Comparison of ENCODE assay signal across 9 cellular contexts in genomic region chr4:48963042-48963679, GRCh38. TPM values are rescaled to one million over a fixed set of nuclear protein-coding genes. Genes with fewer than 3 reads are reported as not detected.
DNase-seq lines count a peak whose midpoint lies in the region; ATAC-seq and TF ChIP-seq lines count a peak whose summit lies in the region.
"Had no signal": no experiment of that assay in that cellular context is flagged by ENCODE, and none has a peak within 500 bp of the region (broad histone marks: within the 10 kb centered on the region; RNA-seq: fewer than 3 reads in every experiment).

No MANE protein-coding gene starts in this region.

- no peaks in the 10 kb centered on the region for H3K36me3 ChIP-seq in lower lobe of right lung

- H3K4me1 ChIP-seq in lower lobe of right lung = no peaks in the 10 kb centered on the region

- H3K4me1 Mint-ChIP-seq in activated CD4-positive, alpha-beta T cell treated with anti-CD3 and anti-CD28 coated beads, Interleukin-2, amount 10 ng/mL, durations not matched to agents 7 days and 5 days = peaks cover 4% of the 10 kb centered on the region

- peak; percentile 68 for DNase-seq in COLO668 (lab: John Stamatoyannopoulos, UW; ENCODE audit: unreplicated experiment)
- peak; percentile 77 for DNase-seq in NCI-H748 (lab: John Stamatoyannopoulos, UW; ENCODE audit: unreplicated experiment)
- DNase-seq in activated CD4-positive, alpha-beta T cell treated with anti-CD3 and anti-CD28 coated beads, Interleukin-2, amount 10 ng/mL, durations not matched to agents 7 days and 5 days = peak; percentile 88
- peak; percentile 94 for DNase-seq in dermis blood vessel endothelial cell
- DNase-seq in lower lobe of right lung = peak; percentile 63
- DNase-seq in stimulated activated CD8-positive, alpha-beta memory T cell treated with anti-CD3 and anti-CD28 coated beads, Interleukin-15, amount 100 ng/mL, for 1 hour (ENCODE audit: low read depth) = peak; percentile 59

- no peak overlapping the region for H3K4me3 ChIP-seq in lower lobe of right lung

- no peaks in the 10 kb centered on the region for H3K27me3 Mint-ChIP-seq in activated CD4-positive, alpha-beta T cell treated with anti-CD3 and anti-CD28 coated beads, Interleukin-2, amount 10 ng/mL, durations not matched to agents 7 days and 5 days

- H3K27me3 ChIP-seq in lower lobe of right lung (ENCODE audit: low read depth) = no peaks in the 10 kb centered on the region

- CTCF ChIA-PET in activated CD4-positive, alpha-beta T cell treated with anti-CD3 and anti-CD28 coated beads, Interleukin-2, amount 10 ng/mL, durations not matched to agents 7 days and 5 days (lab: Charles Lee) = interaction anchor here (0.5 kb wide), 1 partner anchor 578 kb away, joined by 5 read pairs; no protein-coding TSS in a partner anchor

- intact Hi-C loops in lower lobe of right lung (cut with DNase I) = no loop called here

- no peak overlapping the region for H3K4me3 Mint-ChIP-seq in activated CD4-positive, alpha-beta T cell treated with anti-CD3 and anti-CD28 coated beads, Interleukin-2, amount 10 ng/mL, durations not matched to agents 7 days and 5 days

- no peak overlapping the region for H3K27ac ChIP-seq in lower lobe of right lung

- H3K9me3 ChIP-seq in lower lobe of right lung = no peaks in the 10 kb centered on the region

- peak; percentile 92 for TF ChIP-seq CTCF in lower lobe of right lung (IDR thresholded peaks at IDR 0.05)

- no peaks in the 10 kb centered on the region for H3K9me3 Mint-ChIP-seq in activated CD4-positive, alpha-beta T cell treated with anti-CD3 and anti-CD28 coated beads, Interleukin-2, amount 10 ng/mL, durations not matched to agents 7 days and 5 days

- H3K36me3 Mint-ChIP-seq in activated CD4-positive, alpha-beta T cell treated with anti-CD3 and anti-CD28 coated beads, Interleukin-2, amount 10 ng/mL, durations not matched to agents 7 days and 5 days (ENCODE audit: low read depth) = no peaks in the 10 kb centered on the region

- peak; percentile 87 for ATAC-seq in GM19438 (IDR thresholded peaks at IDR 0.05; ENCODE audit: low read depth, unreplicated experiment)
- ATAC-seq in HG03558 (IDR thresholded peaks at IDR 0.05; ENCODE audit: extremely low read depth, unreplicated experiment) = peak; percentile 97
- ATAC-seq in lower lobe of right lung = peak; percentile 86 to 92

- POLR2A ChIA-PET in activated CD4-positive, alpha-beta T cell treated with anti-CD3 and anti-CD28 coated beads, Interleukin-2, amount 10 ng/mL, durations not matched to agents 7 days and 5 days (lab: Charles Lee) = no interaction called here

- H3K27ac Mint-ChIP-seq in activated CD4-positive, alpha-beta T cell treated with anti-CD3 and anti-CD28 coated beads, Interleukin-2, amount 10 ng/mL, durations not matched to agents 7 days and 5 days = no peak overlapping the region

RNA-seq across cellular contexts. Expression of gene CWH43, which starts 22.9 kb away (rescaled TPM):
- not detected for total RNA-seq in activated CD4-positive, alpha-beta T cell treated with anti-CD3 and anti-CD28 coated beads, Interleukin-2, amount 10 ng/mL, durations not matched to agents 7 days and 5 days
- total RNA-seq in dermis blood vessel endothelial cell = not detected in 2 replicates
- 2.3 TPM for total RNA-seq in lower lobe of right lung
- total RNA-seq: T-helper 2 cell treated with Interferon-gamma antibody and Interleukin-4, amounts not matched to agents 100 ng/mL and 5 ng/mL, for 36 hours had no signal

RNA-seq across cellular contexts. Expression of gene OCIAD2, which starts 56.6 kb away (rescaled TPM):
- total RNA-seq in activated CD4-positive, alpha-beta T cell treated with anti-CD3 and anti-CD28 coated beads, Interleukin-2, amount 10 ng/mL, durations not matched to agents 7 days and 5 days = 100 to 1,000 TPM in 1 of 2 experiments, 10 to 100 TPM in 1; 99.0 to 137 TPM
- total RNA-seq in dermis blood vessel endothelial cell = 31.9 and 43.1 TPM in 2 replicates
- total RNA-seq in lower lobe of right lung = 29.2 TPM
